ENCODE assay signal across 1 cellular context in the genomic region with DNA sequence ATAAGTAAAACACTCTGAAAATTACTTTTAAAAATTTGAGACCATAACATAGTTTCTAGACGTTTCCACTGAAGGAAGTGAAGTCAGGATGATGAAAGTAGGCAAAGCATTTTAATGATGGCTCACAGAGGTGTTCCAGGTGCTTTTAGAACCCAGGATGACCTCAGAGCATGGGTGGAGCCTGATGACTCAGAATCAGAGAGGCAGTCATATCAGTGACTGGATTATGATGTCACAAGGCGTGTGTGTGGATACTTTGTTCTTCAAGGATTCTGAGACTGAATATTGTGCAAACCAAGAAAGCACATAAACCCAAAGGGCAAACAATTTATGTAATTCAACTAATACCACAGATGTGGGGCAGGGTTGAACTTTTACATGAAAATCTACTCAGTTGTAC.
A peak's percentile ranks its signal among the peaks of the same experiment; 100 is the strongest.
TF ChIP-seq lines count a peak whose summit lies in the region.

No MANE protein-coding gene starts in this region.

TF ChIP-seq in K562, 482 proteins besides CTCF, POLR2A, EP300 and RAD21 (continued from another document and continues in another):
- TF ChIP-seq, protein P1, sequence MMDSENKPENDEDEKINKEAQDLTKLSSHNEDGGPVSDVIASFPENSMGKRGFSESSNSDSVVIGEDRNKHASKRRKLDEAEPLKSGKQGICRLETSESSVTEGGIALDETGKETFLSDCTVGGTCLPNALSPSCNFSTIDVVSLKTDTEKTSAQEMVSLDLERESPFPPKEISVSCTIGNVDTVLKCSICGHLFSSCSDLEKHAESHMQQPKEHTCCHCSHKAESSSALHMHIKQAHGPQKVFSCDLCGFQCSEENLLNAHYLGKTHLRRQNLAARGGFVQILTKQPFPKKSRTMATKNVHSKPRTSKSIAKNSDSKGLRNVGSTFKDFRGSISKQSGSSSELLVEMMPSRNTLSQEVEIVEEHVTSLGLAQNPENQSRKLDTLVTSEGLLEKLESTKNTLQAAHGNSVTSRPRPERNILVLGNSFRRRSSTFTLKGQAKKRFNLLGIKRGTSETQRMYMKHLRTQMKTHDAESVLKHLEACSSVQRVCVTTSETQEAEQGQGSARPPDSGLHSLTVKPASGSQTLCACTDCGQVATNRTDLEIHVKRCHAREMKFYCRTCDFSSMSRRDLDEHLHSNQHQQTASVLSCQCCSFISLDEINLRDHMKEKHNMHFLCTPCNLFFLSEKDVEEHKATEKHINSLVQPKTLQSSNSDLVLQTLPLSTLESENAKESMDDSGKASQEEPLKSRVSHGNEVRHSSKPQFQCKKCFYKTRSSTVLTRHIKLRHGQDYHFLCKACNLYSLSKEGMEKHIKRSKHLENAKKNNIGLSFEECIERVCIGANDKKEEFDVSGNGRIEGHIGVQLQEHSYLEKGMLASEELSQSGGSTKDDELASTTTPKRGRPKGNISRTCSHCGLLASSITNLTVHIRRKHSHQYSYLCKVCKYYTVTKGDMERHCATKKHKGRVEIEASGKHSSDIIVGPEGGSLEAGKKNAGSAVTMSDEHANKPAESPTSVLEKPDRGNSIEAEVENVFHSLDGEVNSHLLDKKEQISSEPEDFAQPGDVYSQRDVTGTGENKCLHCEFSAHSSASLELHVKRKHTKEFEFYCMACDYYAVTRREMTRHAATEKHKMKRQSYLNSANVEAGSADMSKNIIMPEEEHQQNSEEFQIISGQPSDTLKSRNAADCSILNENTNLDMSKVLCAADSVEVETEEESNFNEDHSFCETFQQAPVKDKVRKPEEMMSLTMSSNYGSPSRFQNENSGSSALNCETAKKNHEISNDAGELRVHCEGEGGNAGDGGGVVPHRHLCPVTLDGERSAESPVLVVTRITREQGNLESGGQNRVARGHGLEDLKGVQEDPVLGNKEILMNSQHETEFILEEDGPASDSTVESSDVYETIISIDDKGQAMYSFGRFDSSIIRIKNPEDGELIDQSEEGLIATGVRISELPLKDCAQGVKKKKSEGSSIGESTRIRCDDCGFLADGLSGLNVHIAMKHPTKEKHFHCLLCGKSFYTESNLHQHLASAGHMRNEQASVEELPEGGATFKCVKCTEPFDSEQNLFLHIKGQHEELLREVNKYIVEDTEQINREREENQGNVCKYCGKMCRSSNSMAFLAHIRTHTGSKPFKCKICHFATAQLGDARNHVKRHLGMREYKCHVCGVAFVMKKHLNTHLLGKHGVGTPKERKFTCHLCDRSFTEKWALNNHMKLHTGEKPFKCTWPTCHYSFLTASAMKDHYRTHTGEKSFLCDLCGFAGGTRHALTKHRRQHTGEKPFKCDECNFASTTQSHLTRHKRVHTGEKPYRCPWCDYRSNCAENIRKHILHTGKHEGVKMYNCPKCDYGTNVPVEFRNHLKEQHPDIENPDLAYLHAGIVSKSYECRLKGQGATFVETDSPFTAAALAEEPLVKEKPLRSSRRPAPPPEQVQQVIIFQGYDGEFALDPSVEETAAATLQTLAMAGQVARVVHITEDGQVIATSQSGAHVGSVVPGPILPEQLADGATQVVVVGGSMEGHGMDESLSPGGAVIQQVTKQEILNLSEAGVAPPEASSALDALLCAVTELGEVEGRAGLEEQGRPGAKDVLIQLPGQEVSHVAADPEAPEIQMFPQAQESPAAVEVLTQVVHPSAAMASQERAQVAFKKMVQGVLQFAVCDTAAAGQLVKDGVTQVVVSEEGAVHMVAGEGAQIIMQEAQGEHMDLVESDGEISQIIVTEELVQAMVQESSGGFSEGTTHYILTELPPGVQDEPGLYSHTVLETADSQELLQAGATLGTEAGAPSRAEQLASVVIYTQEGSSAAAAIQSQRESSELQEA (IDR thresholded peaks at IDR 0.05; ENCODE audit: low read depth): no peak
- TF ChIP-seq, protein P2, sequence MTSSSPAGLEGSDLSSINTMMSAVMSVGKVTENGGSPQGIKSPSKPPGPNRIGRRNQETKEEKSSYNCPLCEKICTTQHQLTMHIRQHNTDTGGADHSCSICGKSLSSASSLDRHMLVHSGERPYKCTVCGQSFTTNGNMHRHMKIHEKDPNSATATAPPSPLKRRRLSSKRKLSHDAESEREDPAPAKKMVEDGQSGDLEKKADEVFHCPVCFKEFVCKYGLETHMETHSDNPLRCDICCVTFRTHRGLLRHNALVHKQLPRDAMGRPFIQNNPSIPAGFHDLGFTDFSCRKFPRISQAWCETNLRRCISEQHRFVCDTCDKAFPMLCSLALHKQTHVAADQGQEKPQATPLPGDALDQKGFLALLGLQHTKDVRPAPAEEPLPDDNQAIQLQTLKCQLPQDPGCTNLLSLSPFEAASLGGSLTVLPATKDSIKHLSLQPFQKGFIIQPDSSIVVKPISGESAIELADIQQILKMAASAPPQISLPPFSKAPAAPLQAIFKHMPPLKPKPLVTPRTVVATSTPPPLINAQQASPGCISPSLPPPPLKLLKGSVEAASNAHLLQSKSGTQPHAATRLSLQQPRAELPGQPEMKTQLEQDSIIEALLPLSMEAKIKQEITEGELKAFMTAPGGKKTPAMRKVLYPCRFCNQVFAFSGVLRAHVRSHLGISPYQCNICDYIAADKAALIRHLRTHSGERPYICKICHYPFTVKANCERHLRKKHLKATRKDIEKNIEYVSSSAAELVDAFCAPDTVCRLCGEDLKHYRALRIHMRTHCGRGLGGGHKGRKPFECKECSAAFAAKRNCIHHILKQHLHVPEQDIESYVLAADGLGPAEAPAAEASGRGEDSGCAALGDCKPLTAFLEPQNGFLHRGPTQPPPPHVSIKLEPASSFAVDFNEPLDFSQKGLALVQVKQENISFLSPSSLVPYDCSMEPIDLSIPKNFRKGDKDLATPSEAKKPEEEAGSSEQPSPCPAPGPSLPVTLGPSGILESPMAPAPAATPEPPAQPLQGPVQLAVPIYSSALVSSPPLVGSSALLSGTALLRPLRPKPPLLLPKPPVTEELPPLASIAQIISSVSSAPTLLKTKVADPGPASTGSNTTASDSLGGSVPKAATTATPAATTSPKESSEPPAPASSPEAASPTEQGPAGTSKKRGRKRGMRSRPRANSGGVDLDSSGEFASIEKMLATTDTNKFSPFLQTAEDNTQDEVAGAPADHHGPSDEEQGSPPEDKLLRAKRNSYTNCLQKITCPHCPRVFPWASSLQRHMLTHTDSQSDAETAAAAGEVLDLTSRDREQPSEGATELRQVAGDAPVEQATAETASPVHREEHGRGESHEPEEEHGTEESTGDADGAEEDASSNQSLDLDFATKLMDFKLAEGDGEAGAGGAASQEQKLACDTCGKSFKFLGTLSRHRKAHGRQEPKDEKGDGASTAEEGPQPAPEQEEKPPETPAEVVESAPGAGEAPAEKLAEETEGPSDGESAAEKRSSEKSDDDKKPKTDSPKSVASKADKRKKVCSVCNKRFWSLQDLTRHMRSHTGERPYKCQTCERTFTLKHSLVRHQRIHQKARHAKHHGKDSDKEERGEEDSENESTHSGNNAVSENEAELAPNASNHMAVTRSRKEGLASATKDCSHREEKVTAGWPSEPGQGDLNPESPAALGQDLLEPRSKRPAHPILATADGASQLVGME (CRISPR knock-in tag; IDR thresholded peaks at IDR 0.05): no peak
- peak; percentile 67; the same call in 1 of the 2 replicates for TF ChIP-seq KHSRP (IDR thresholded peaks at IDR 0.05)
- TF ChIP-seq, protein P3, sequence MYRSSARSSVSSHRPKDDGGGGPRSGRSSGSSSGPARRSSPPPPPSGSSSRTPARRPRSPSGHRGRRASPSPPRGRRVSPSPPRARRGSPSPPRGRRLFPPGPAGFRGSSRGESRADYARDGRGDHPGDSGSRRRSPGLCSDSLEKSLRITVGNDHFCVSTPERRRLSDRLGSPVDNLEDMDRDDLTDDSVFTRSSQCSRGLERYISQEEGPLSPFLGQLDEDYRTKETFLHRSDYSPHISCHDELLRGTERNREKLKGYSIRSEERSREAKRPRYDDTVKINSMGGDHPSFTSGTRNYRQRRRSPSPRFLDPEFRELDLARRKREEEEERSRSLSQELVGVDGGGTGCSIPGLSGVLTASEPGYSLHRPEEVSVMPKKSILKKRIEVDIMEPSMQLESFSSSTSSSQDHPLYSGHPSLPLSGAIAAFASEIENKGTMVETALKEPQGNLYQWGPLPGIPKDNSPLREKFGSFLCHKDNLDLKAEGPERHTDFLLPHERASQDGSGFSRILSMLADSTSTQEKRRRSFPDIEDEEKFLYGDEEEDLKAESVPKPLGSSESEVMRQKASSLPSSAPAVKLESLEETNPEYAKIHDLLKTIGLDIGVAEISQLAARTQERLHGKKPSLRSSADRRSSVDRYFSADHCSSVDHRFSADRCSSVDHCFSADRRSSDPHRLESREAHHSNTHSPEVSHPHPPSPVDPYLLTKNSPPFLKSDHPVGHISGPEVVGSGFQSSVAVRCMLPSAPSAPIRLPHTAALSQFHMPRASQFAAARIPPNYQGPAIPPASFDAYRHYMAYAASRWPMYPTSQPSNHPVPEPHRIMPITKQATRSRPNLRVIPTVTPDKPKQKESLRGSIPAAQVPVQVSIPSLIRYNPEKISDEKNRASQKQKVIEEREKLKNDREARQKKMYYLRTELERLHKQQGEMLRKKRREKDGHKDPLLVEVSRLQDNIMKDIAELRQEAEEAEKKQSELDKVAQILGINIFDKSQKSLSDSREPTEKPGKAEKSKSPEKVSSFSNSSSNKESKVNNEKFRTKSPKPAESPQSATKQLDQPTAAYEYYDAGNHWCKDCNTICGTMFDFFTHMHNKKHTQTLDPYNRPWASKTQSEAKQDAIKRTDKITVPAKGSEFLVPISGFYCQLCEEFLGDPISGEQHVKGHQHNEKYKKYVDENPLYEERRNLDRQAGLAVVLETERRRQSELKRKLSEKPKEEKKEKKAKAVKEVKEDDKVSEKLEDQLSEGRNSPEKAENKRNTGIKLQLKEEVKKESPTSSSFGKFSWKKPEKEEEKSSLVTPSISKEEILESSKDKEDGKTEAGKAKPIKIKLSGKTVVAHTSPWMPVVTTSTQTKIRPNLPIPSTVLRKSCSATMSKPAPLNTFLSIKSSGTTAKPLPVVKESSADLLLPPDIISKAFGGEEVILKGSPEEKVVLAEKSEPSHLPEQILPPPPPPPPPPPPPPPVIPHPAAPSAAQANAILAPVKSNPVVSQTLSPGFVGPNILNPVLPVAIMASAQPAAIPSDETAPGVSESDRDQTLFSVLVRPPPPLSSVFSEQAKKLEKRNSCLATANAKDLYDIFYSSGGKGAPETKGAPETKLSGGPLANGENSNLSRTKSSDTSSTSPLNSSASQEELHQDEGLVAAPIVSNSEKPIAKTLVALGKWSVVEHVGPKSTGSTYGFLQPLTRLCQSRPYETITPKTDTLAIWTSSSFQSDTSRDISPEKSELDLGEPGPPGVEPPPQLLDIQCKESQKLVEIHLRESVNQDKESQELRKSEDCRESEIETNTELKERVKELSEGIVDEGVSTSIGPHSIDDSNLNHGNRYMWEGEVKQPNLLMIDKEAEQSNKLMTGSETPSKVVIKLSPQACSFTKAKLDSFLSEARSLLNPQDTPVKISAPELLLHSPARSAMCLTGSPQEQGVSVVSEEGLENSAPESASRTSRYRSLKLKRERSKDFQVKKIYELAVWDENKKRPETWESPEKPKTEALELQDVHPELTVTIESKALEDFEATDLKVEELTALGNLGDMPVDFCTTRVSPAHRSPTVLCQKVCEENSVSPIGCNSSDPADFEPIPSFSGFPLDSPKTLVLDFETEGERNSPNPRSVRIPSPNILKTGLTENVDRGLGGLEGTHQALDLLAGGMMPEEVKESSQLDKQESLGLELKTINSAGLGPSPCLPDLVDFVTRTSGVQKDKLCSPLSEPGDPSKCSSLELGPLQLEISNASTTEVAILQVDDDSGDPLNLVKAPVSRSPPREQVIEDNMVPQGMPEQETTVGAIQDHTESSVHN (IDR thresholded peaks at IDR 0.05; ENCODE audit: borderline replicate concordance in 1 of 2, low read depth in 1 of 2): peak in 1 of 2 experiments; percentile 66; a peak in 1 of 4 replicates
- TF ChIP-seq FOSL1 (tag; conservative IDR thresholded peaks at IDR 0.05): peak; percentile 94
- TF ChIP-seq, protein P4, sequence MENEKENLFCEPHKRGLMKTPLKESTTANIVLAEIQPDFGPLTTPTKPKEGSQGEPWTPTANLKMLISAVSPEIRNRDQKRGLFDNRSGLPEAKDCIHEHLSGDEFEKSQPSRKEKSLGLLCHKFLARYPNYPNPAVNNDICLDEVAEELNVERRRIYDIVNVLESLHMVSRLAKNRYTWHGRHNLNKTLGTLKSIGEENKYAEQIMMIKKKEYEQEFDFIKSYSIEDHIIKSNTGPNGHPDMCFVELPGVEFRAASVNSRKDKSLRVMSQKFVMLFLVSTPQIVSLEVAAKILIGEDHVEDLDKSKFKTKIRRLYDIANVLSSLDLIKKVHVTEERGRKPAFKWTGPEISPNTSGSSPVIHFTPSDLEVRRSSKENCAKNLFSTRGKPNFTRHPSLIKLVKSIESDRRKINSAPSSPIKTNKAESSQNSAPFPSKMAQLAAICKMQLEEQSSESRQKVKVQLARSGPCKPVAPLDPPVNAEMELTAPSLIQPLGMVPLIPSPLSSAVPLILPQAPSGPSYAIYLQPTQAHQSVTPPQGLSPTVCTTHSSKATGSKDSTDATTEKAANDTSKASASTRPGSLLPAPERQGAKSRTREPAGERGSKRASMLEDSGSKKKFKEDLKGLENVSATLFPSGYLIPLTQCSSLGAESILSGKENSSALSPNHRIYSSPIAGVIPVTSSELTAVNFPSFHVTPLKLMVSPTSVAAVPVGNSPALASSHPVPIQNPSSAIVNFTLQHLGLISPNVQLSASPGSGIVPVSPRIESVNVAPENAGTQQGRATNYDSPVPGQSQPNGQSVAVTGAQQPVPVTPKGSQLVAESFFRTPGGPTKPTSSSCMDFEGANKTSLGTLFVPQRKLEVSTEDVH (IDR thresholded peaks at IDR 0.05; ENCODE audit: low read depth, partially characterized antibody): peak; percentile 48
- TF ChIP-seq MTA3 (IDR thresholded peaks at IDR 0.05; ENCODE audit: borderline replicate concordance): peak; percentile 72; the same call in 1 of the 2 replicates
- TF ChIP-seq, protein P5, sequence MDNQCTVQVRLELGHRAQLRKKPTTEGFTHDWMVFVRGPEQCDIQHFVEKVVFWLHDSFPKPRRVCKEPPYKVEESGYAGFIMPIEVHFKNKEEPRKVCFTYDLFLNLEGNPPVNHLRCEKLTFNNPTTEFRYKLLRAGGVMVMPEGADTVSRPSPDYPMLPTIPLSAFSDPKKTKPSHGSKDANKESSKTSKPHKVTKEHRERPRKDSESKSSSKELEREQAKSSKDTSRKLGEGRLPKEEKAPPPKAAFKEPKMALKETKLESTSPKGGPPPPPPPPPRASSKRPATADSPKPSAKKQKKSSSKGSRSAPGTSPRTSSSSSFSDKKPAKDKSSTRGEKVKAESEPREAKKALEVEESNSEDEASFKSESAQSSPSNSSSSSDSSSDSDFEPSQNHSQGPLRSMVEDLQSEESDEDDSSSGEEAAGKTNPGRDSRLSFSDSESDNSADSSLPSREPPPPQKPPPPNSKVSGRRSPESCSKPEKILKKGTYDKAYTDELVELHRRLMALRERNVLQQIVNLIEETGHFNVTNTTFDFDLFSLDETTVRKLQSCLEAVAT (IDR thresholded peaks at IDR 0.05): no peak
- TF ChIP-seq SOX6 (IDR thresholded peaks at IDR 0.05): 0 out of 2 replicates have a peak, but pooled peaks have one; percentile 32
- TF ChIP-seq NRF1 (conservative IDR thresholded peaks at IDR 0.05 in 1 of 2, IDR thresholded peaks at IDR 0.05 in 1 of 2): 0 out of 4 replicates have a peak, but pooled peaks of 1 of the 2 experiments have one; percentile 14
- TF ChIP-seq PHB2 (IDR thresholded peaks at IDR 0.05; ENCODE audit: low read depth): no peak
- TF ChIP-seq CREM (IDR thresholded peaks at IDR 0.05; ENCODE audit: low read depth): peak; percentile 97
- TF ChIP-seq, protein P6, sequence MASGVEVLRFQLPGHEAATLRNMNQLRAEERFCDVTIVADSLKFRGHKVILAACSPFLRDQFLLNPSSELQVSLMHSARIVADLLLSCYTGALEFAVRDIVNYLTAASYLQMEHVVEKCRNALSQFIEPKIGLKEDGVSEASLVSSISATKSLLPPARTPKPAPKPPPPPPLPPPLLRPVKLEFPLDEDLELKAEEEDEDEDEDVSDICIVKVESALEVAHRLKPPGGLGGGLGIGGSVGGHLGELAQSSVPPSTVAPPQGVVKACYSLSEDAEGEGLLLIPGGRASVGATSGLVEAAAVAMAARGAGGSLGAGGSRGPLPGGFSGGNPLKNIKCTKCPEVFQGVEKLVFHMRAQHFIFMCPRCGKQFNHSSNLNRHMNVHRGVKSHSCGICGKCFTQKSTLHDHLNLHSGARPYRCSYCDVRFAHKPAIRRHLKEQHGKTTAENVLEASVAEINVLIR (CRISPR knock-in tag; IDR thresholded peaks at IDR 0.05): peak; percentile 63; the same call in 1 of the 2 replicates
- peak; percentile 41; the same call in 1 of the 2 replicates for TF ChIP-seq ATF1 (CRISPR knock-in tag; IDR thresholded peaks at IDR 0.05)
- peak; percentile 93 for TF ChIP-seq ATF1 (tag; IDR thresholded peaks at IDR 0.05)
